8 cellular contexts compared by ENCODE assay signal in the genomic region with DNA sequence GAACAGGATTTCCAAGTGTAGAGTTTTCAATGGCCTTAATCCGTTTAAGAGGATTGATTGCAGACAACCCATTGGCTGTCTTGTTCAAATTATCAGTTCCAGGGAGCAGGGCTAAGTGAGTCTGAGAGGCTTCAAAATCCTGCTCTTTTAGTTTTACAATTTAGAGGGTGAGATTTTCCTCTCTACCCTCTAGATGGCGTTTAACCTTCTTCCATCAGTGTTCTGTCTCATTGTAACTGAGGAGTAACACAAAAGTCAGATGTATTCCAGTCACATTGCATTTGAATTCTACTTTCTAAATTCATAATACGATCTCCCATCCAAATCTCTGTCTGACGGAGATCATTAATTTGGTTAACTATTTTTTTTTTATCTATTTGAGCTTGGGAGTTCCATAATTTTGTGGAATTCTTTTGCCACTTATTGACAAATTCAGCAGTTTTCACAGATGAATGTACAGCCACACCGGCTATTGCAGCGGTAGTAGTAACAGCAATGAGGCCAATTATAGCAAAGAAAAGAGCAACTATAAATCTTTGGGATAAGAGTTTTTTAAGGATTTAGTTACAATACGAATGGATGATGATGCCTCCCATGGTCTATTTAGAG. TPM values are rescaled to one million over a fixed set of nuclear protein-coding genes. Genes with fewer than 3 reads are reported as not detected.
DNase-seq lines count a peak whose midpoint lies in the region; ATAC-seq and TF ChIP-seq lines count a peak whose summit lies in the region.

No MANE protein-coding gene starts in this region.

- H3K27me3 Mint-ChIP-seq in MCF 10A (ENCODE audit: insufficient read depth, unreplicated experiment) = no peaks in the 10 kb centered on the region
- no peaks in the 10 kb centered on the region for H3K27me3 Mint-ChIP-seq in natural killer cell (ENCODE audit: low read depth in 2 of 2)

- peaks cover 13% of the 10 kb centered on the region for H3K9me3 Mint-ChIP-seq in MCF 10A (ENCODE audit: unreplicated experiment)
- peaks cover 3 to 6% of the 10 kb centered on the region in 2 donors for H3K9me3 Mint-ChIP-seq in natural killer cell

- intact Hi-C loops in MCF 10A (cut with micrococcal nuclease) = loop anchor here (1.0 to 2.0 kb wide), 3 partner anchors 59 to 259 kb away; no protein-coding TSS in a partner anchor
- intact Hi-C loops in natural killer cell (cut with micrococcal nuclease) = no loop called here

- H3K4me1 Mint-ChIP-seq in MCF 10A (ENCODE audit: insufficient read depth, unreplicated experiment) (peaks cover 7% of the 10 kb centered on the region), natural killer cell (peaks cover 54 to 61% of the 10 kb centered on the region in 2 donors)

- H3K36me3 Mint-ChIP-seq in MCF 10A (ENCODE audit: insufficient read depth, unreplicated experiment) = no peaks in the 10 kb centered on the region
- peaks cover 16% of the 10 kb centered on the region for H3K36me3 Mint-ChIP-seq in natural killer cell

- H3K4me3 Mint-ChIP-seq in MCF 10A (ENCODE audit: unreplicated experiment) = no peak overlapping the region
- no peak overlapping the region for H3K4me3 Mint-ChIP-seq in natural killer cell

- ATAC-seq in natural killer cell (no peak), HG03342 (IDR thresholded peaks at IDR 0.05; ENCODE audit: unreplicated experiment) (no peak), HG03442 (IDR thresholded peaks at IDR 0.05; ENCODE audit: unreplicated experiment) (no peak), HG02970 (IDR thresholded peaks at IDR 0.05; ENCODE audit: low FRiP score, unreplicated experiment) (no peak)

- DNase-seq in EL (peak; percentile 31), Kasumi-1 (lab: John Stamatoyannopoulos, UW) (peak; percentile 82 to 88), MCF 10A (ENCODE audit: unreplicated experiment) (peak; percentile 43), natural killer cell (no peak), cerebellar nuclear complex (lab: John Stamatoyannopoulos, UW) (no peak)

- H3K27ac Mint-ChIP-seq in MCF 10A (ENCODE audit: low read depth, unreplicated experiment) = no peak overlapping the region
- H3K27ac Mint-ChIP-seq in natural killer cell = peak overlapping the region; percentile 42 to 70

- no TSS peak for BruUV-seq in MCF 10A (replicated peaks; lab: Mats Ljungman, UMichigan)

- peak; percentile 30 for TF ChIP-seq CTCF in MCF 10A (IDR thresholded peaks at IDR 0.05; ENCODE audit: unreplicated experiment)
- TF ChIP-seq CTCF in natural killer cell (IDR thresholded peaks at IDR 0.05) = peak; percentile 60

- CTCF ChIA-PET in MCF 10A (lab: Yijun Ruan, JAX) = interaction anchor here (0.6 to 4.9 kb wide), 35 partner anchors 8 to 387 kb away, joined by 3 to 28 read pairs (median 4); partner anchors contain the start of genes NKG7 and SIGLEC10

- POLR2A ChIA-PET in MCF 10A (lab: Yijun Ruan, JAX) = no interaction called here

RNA-seq across cellular contexts. Expression of gene C19orf84, which starts 7.8 kb away (rescaled TPM):
- total RNA-seq in MCF 10A (2022) (not detected in 2 replicates), natural killer cell (1 to 10 TPM; 1.4 to 3.6 (median 1.7) TPM)

RNA-seq across cellular contexts. Expression of gene LIM2, which starts 10.4 kb away (rescaled TPM):
- total RNA-seq in MCF 10A (2022) (not detected in 2 replicates), natural killer cell (10 to 100 TPM in 1 of 3 donors, 1 to 10 TPM in 2; 5.9 to 10.3 (median 8.5) TPM)

RNA-seq across cellular contexts. Expression of gene SIGLEC10, which starts 19.2 kb away (rescaled TPM):
- total RNA-seq in MCF 10A (2022) = not detected in 2 replicates
- total RNA-seq in natural killer cell = 10 to 100 TPM in 1 of 3 donors, 1 to 10 TPM in 2; 1.7 to 28.9 (median 6.6) TPM

RNA-seq across cellular contexts. Expression of gene NKG7, which starts 25.7 kb away (rescaled TPM):
- total RNA-seq in MCF 10A (2022) (not detected in 2 replicates), natural killer cell (1,000 to 10,000 TPM; 2,907 to 3,894 (median 3,151) TPM)

RNA-seq across cellular contexts. Expression of gene CLDND2, which starts 29.4 kb away (rescaled TPM):
- 0.79 TPM in 1 of 2 replicates, not detected in the other for total RNA-seq in MCF 10A (2022)
- 10 to 100 TPM; 72.8 to 83.2 (median 75.3) TPM for total RNA-seq in natural killer cell

Comparison
In these comparisons a context has a peak if more than half of its experiments do, and no peak if none do; other contexts are left out.
1. DNase-seq: peak in EL (single experiment), Kasumi-1 (2 of 2) and MCF 10A (single experiment); none in natural killer cell (single experiment) and cerebellar nuclear complex (0 of 2).